In genomic region chr1:171219751-171220385, GRCh38 we compare ENCODE assay signal across 1 cellular context.
TF ChIP-seq lines count a peak whose summit lies in the region.

No MANE protein-coding gene starts in this region.

TF ChIP-seq in GM12878, 131 proteins besides CTCF, POLR2A, EP300 and RAD21:
- TF ChIP-seq NR2F1 (conservative IDR thresholded peaks at IDR 0.05) (no peak), ZBTB33 (IDR thresholded peaks at IDR 0.05) (no peak), TCF3 (IDR thresholded peaks at IDR 0.05; ENCODE audit: borderline replicate concordance, insufficient read depth, low read depth, low read length) (no peak), MTA3 (IDR thresholded peaks at IDR 0.05; ENCODE audit: borderline replicate concordance, low read length) (no peak), RUNX3 (IDR thresholded peaks at IDR 0.05; ENCODE audit: low read length) (peak; percentile 50; the same call in 1 of the 2 replicates)
